In genomic region chr1:8197493-8198282, GRCh38 we compare ENCODE assay signal across 8 cellular contexts.
DNase-seq lines count a peak whose midpoint lies in the region; ATAC-seq, FAIRE-seq and TF ChIP-seq lines count a peak whose summit lies in the region.

No MANE protein-coding gene starts in this region.

- TF ChIP-seq CTCF in fibroblast of the aortic adventitia (IDR thresholded peaks at IDR 0.05; ENCODE audit: insufficient read depth, low read length), result no peak

- ATAC-seq in GM21825 (IDR thresholded peaks at IDR 0.05; ENCODE audit: unreplicated experiment), result no peak
- no peak for ATAC-seq in GM18861 (IDR thresholded peaks at IDR 0.05; ENCODE audit: unreplicated experiment)

- DNase-seq in G401 (ENCODE audit: low spot score) (peak; percentile 50), RCC 7860 (ENCODE audit: low spot score) (peak; percentile 97), fibroblast of the aortic adventitia (ENCODE audit: low read depth) (peak; percentile 96), renal cortical epithelial cell (ENCODE audit: low read depth) (peak; percentile 87), NCI-H748 (lab: John Stamatoyannopoulos, UW; ENCODE audit: unreplicated experiment) (no peak), NCI-H526 (lab: John Stamatoyannopoulos, UW) (no peak)

- in situ Hi-C loops in G401 (cut with HindIII; ENCODE audit: low sequenced_read_pairs), result no loop called here

- H3K4me3 ChIP-seq in fibroblast of the aortic adventitia (ENCODE audit: low read depth, low read length), result no peak overlapping the region

- peak; percentile 96 for FAIRE-seq in RCC 7860 (lab: Jason Lieb, UNC)

Comparison
In these comparisons a context has a peak if more than half of its experiments do, and no peak if none do; other contexts are left out.
1. DNase-seq: peak in G401 (single experiment), RCC 7860 (single experiment), fibroblast of the aortic adventitia (single experiment) and renal cortical epithelial cell (single experiment); none in NCI-H748 (single experiment) and NCI-H526 (0 of 2).